8 cellular contexts compared by ENCODE assay signal in the genomic region with DNA sequence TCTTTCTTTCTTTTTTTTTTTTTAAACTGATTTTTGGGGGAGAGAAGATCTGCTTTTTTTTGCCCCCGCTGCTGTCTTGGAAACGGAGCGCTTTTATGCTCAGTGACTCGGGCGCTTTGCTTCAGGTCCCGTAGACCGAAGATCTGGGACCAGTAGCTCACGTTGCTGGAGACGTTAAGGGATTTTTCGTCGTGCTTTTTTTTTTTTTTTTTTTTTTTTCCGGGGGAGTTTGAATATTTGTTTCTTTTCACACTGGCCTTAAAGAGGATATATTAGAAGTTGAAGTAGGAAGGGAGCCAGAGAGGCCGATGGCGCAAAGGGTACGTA. TPM values are rescaled to one million over a fixed set of nuclear protein-coding genes. Genes with fewer than 3 reads are reported as not detected.
DNase-seq lines count a peak whose midpoint lies in the region; ATAC-seq and TF ChIP-seq lines count a peak whose summit lies in the region.

No MANE protein-coding gene starts in this region.

- in situ Hi-C loops in KBM-7 (cut with MboI; ENCODE audit: low pct_unique_long_range_greater_than_20kb, low sequenced_read_pairs), result loop anchor here (10.0 kb wide), 1 partner anchor 149 kb away; no protein-coding TSS in a partner anchor

- peak; percentile 30 for DNase-seq in NCI-H510A treated with DMSO at 0.1 percent for 48 hours (lab: John Stamatoyannopoulos, UW)
- DNase-seq in NCI-H510A (lab: John Stamatoyannopoulos, UW), result no peak
- DNase-seq in activated naive CD8-positive, alpha-beta T cell treated with anti-CD3 and anti-CD28 coated beads, Interleukin-2, amount 10 ng/mL, durations not matched to agents 7 days and 5 days, result no peak
- DNase-seq in GM10248 (ENCODE audit: extremely low spot score), result no peak
- no peak for DNase-seq in KBM-7

- H3K9ac ChIP-seq in iPS-20b (ENCODE audit: low read depth, low read length) (no peak overlapping the region), subcutaneous abdominal adipose tissue (ENCODE audit: low read length in 5 of 5) (peak overlapping the region; percentile 35 to 86 (median 84))

- H3K4me3 ChIP-seq in iPS-20b (ENCODE audit: low read length) (peak overlapping the region; percentile 71), subcutaneous abdominal adipose tissue (ENCODE audit: low read depth in 1 of 5, low read length in 5 of 5) (peak overlapping the region; percentile 79 to 93 (median 89))

- H3K27me3 Mint-ChIP-seq in activated naive CD8-positive, alpha-beta T cell treated with anti-CD3 and anti-CD28 coated beads, Interleukin-2, amount 10 ng/mL, durations not matched to agents 7 days and 5 days, result peaks cover 95% of the 10 kb centered on the region

- ATAC-seq in activated naive CD8-positive, alpha-beta T cell treated with anti-CD3 and anti-CD28 coated beads, Interleukin-2, amount 10 ng/mL, durations not matched to agents 7 days and 5 days (ENCODE audit: low read depth), result no peak
- no peak for ATAC-seq in GM18520 (IDR thresholded peaks at IDR 0.05; ENCODE audit: unreplicated experiment)

- H3K36me3 ChIP-seq in iPS-20b (ENCODE audit: insufficient read depth, low read depth, low read length) (no peaks in the 10 kb centered on the region), subcutaneous abdominal adipose tissue (ENCODE audit: control insufficient read depth in 5 of 5, insufficient read depth in 5 of 5, low read length in 5 of 5) (no peaks in the 10 kb centered on the region)

- H3K27ac ChIP-seq in iPS-20b (ENCODE audit: low read length) (no peak overlapping the region), subcutaneous abdominal adipose tissue (ENCODE audit: low read depth, low read length) (peak overlapping the region; percentile 90)

- H3K27me3 ChIP-seq in iPS-20b (ENCODE audit: insufficient read depth, low read length) (peaks cover 100% of the 10 kb centered on the region), subcutaneous abdominal adipose tissue (ENCODE audit: control insufficient read depth in 5 of 5, insufficient read depth in 4 of 5, low read length in 5 of 5) (peaks cover 0 to 15% (median 5%) of the 10 kb centered on the region in 5 donors)

- H3K36me3 Mint-ChIP-seq in activated naive CD8-positive, alpha-beta T cell treated with anti-CD3 and anti-CD28 coated beads, Interleukin-2, amount 10 ng/mL, durations not matched to agents 7 days and 5 days, result no peaks in the 10 kb centered on the region

- peaks cover 23% of the 10 kb centered on the region for H3K4me1 Mint-ChIP-seq in activated naive CD8-positive, alpha-beta T cell treated with anti-CD3 and anti-CD28 coated beads, Interleukin-2, amount 10 ng/mL, durations not matched to agents 7 days and 5 days

- no peaks in the 10 kb centered on the region for H3K9me3 ChIP-seq in iPS-20b (ENCODE audit: insufficient read depth, low read depth, low read length)
- H3K9me3 ChIP-seq in subcutaneous abdominal adipose tissue (ENCODE audit: control insufficient read depth in 5 of 5, low read length in 5 of 5), result no peaks in the 10 kb centered on the region

- POLR2A ChIA-PET in activated naive CD8-positive, alpha-beta T cell treated with anti-CD3 and anti-CD28 coated beads, Interleukin-2, amount 10 ng/mL, durations not matched to agents 7 days and 5 days (lab: Charles Lee), result interaction anchor here (0.7 kb wide), 1 partner anchor 174 kb away, joined by 3 read pairs; no protein-coding TSS in a partner anchor
- POLR2A ChIA-PET in GM10248 (lab: Yijun Ruan, JAX), result no interaction called here

- no peaks in the 10 kb centered on the region for H3K9me3 Mint-ChIP-seq in activated naive CD8-positive, alpha-beta T cell treated with anti-CD3 and anti-CD28 coated beads, Interleukin-2, amount 10 ng/mL, durations not matched to agents 7 days and 5 days

- H3K4me1 ChIP-seq in iPS-20b (ENCODE audit: insufficient read depth, low read length) (peaks cover 17% of the 10 kb centered on the region), subcutaneous abdominal adipose tissue (ENCODE audit: control insufficient read depth in 5 of 5, insufficient read depth in 5 of 5, low read length in 5 of 5) (peaks cover 0 to 57% (median 52%) of the 10 kb centered on the region in 5 donors)

- CTCF ChIA-PET in GM10248 (lab: Yijun Ruan, JAX), result no interaction called here

- no peak for TF ChIP-seq CTCF in GM10248 (IDR thresholded peaks at IDR 0.05; ENCODE audit: control extremely low read depth, extremely low read depth, low read depth, missing control alignments)

- H3K4me3 Mint-ChIP-seq in activated naive CD8-positive, alpha-beta T cell treated with anti-CD3 and anti-CD28 coated beads, Interleukin-2, amount 10 ng/mL, durations not matched to agents 7 days and 5 days, result peak overlapping the region; percentile 77

- no peak overlapping the region for H3K27ac Mint-ChIP-seq in activated naive CD8-positive, alpha-beta T cell treated with anti-CD3 and anti-CD28 coated beads, Interleukin-2, amount 10 ng/mL, durations not matched to agents 7 days and 5 days

RNA-seq across cellular contexts. Expression of a gene that starts 0.6 kb away (rescaled TPM):
- total RNA-seq in activated naive CD8-positive, alpha-beta T cell treated with anti-CD3 and anti-CD28 coated beads, Interleukin-2, amount 10 ng/mL, durations not matched to agents 7 days and 5 days, result not detected
